9 cellular contexts compared by ENCODE assay signal in the genomic region with DNA sequence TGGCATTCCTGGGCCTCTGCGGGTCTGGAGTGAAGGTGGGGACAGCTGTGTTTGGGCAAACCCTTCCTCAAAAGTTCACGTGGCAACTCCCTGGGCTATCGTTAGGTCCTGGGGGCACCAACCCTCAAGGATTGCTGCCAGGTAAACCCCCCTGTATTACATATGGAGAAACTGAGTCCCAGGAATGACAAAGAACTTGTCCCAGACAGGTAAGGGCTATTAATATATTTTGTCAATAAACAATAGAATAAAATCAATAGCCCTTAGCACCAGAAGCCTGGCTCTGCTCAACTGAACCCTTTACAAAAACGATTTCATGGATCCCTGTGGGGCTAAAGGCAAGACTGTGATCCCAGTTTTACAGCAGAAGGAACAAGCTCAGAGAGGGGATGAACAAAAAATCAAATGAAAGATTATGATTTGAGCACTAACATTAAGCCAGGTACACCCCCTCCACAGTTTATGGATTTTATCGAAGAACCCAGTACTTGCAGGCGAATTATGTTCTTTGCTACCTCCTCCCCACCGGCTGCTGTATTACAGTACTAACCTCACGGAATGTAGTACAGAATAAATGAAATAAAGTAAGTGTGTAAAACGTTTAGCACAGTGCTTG. TPM values are rescaled to one million over a fixed set of nuclear protein-coding genes. Genes with fewer than 3 reads are reported as not detected.
DNase-seq lines count a peak whose midpoint lies in the region; ATAC-seq, FAIRE-seq and TF ChIP-seq lines count a peak whose summit lies in the region.
"Had no signal": no experiment of that assay in that cellular context is flagged by ENCODE, and none has a peak within 500 bp of the region (broad histone marks: within the 10 kb centered on the region; RNA-seq: fewer than 3 reads in every experiment).

No MANE protein-coding gene starts in this region.

- ATAC-seq in thoracic aorta (ENCODE audit: insufficient number of reproducible peaks, low FRiP score, low read depth) = no peak
- ATAC-seq in CD8-positive, alpha-beta T cell = no peak

- peaks cover 9 to 22% of the 10 kb centered on the region in 2 donors for H3K4me1 ChIP-seq in kidney (ENCODE audit: control insufficient read depth in 1 of 2, insufficient read depth in 1 of 2, low read depth in 1 of 2, low read length in 2 of 2)
- H3K4me1 ChIP-seq in thoracic aorta (ENCODE audit: control insufficient read depth in 1 of 2, low read depth in 2 of 2) = peaks cover 2 to 38% of the 10 kb centered on the region in 2 donors
- H3K4me1 ChIP-seq in CD8-positive, alpha-beta T cell (ENCODE audit: insufficient read depth, low read length) = peaks cover 21% of the 10 kb centered on the region

- CTCF ChIA-PET in CD8-positive, alpha-beta T cell (lab: Charles Lee) = interaction anchor here (9.2 to 12.5 kb wide), 2 partner anchors 35 to 50 kb away, joined by 410 to 427 read pairs; no protein-coding TSS in a partner anchor

- FAIRE-seq in kidney (lab: Jason Lieb, UNC) = no peak

- H3K4me3 Mint-ChIP-seq in CD8-positive, alpha-beta T cell = no peak overlapping the region

- H3K4me3 ChIP-seq in kidney (ENCODE audit: low read length in 2 of 2) (peak overlapping the region; percentile 85 to 95), thoracic aorta (peak overlapping the region; percentile 95)
- no peak overlapping the region for H3K4me3 ChIP-seq in CD8-positive, alpha-beta T cell (ENCODE audit: low read depth, low read length)

- H3K36me3 Mint-ChIP-seq in CD8-positive, alpha-beta T cell = peaks cover 3% of the 10 kb centered on the region

- peaks cover 24% of the 10 kb centered on the region for H3K4me1 Mint-ChIP-seq in CD8-positive, alpha-beta T cell (ENCODE audit: low read depth)

- DNase-seq in NCI-H345 (lab: John Stamatoyannopoulos, UW) = peak; percentile 30
- no peak for DNase-seq in NCI-H345 treated with DMSO at 0.1 percent for 48 hours (lab: John Stamatoyannopoulos, UW; ENCODE audit: unreplicated experiment)
- peak; percentile 52 for DNase-seq in amniotic epithelial cell (ENCODE audit: low read depth)
- no peak for DNase-seq in kidney
- DNase-seq in thoracic aorta (ENCODE audit: low spot score) = no peak
- DNase-seq in CD8-positive, alpha-beta T cell = no peak
- DNase-seq in NCI-H1930 (lab: John Stamatoyannopoulos, UW) = no peak
- no peak for DNase-seq in NCI-H2081 treated with DMSO at 0.1 percent for 48 hours (lab: John Stamatoyannopoulos, UW)

- H3K27ac ChIP-seq in kidney (ENCODE audit: low read depth in 2 of 2, low read length in 2 of 2) (peak overlapping the region; percentile 93 to 94), thoracic aorta (peak overlapping the region; percentile 95 to 96)
- no peak overlapping the region for H3K27ac ChIP-seq in CD8-positive, alpha-beta T cell (ENCODE audit: low read depth, low read length)

- intact Hi-C loops in kidney (cut with DNase I) = no loop called here
- intact Hi-C loops in CD8-positive, alpha-beta T cell (cut with DNase I, micrococcal nuclease) = no loop called here

- H3K9me3 ChIP-seq in kidney (ENCODE audit: control insufficient read depth in 1 of 2, low read length in 2 of 2) (no peaks in the 10 kb centered on the region), thoracic aorta (no peaks in the 10 kb centered on the region)
- H3K9me3 ChIP-seq in CD8-positive, alpha-beta T cell (ENCODE audit: low read length) = no peaks in the 10 kb centered on the region

- H3K9me3 Mint-ChIP-seq in CD8-positive, alpha-beta T cell = no peaks in the 10 kb centered on the region

- TF ChIP-seq CTCF in kidney (IDR thresholded peaks at IDR 0.05; ENCODE audit: borderline replicate concordance, extremely low read depth, insufficient read depth) = no peak
- no peak for TF ChIP-seq CTCF in thoracic aorta (IDR thresholded peaks at IDR 0.05)
- TF ChIP-seq CTCF in CD8-positive, alpha-beta T cell (IDR thresholded peaks at IDR 0.05) = no peak

- no peaks in the 10 kb centered on the region for H3K27me3 ChIP-seq in thoracic aorta (replicated peaks; ENCODE audit: insufficient read depth)
- H3K27me3 ChIP-seq in CD8-positive, alpha-beta T cell (ENCODE audit: insufficient read depth, low read length) = peaks cover 5% of the 10 kb centered on the region

- H3K36me3 ChIP-seq in kidney (ENCODE audit: control insufficient read depth in 1 of 2, insufficient read depth in 2 of 2, low read length in 2 of 2) = no peaks in the 10 kb centered on the region
- no peaks in the 10 kb centered on the region for H3K36me3 ChIP-seq in thoracic aorta
- no peaks in the 10 kb centered on the region for H3K36me3 ChIP-seq in CD8-positive, alpha-beta T cell (ENCODE audit: insufficient read depth, low read length)

- peaks cover 43% of the 10 kb centered on the region for H3K27me3 Mint-ChIP-seq in CD8-positive, alpha-beta T cell (ENCODE audit: low read depth)

- no peak overlapping the region for H3K27ac Mint-ChIP-seq in CD8-positive, alpha-beta T cell

- POLR2A ChIA-PET in CD8-positive, alpha-beta T cell (lab: Charles Lee) = interaction anchor here (1.0 kb wide), 1 partner anchor 35 kb away, joined by 3 read pairs; no protein-coding TSS in a partner anchor

- peak overlapping the region; percentile 27 to 96 for H3K9ac ChIP-seq in kidney (ENCODE audit: low read length in 2 of 2)

RNA-seq across cellular contexts. Expression of a gene that starts 2.7 kb away (rescaled TPM):
- total RNA-seq in kidney (189 TPM), thoracic aorta (100 to 1,000 TPM; 310 to 944 TPM)
- polyA plus RNA-seq in kidney (ENCODE audit: insufficient read depth, low read depth, low replicate concordance) = 293 TPM
- 10 to 100 TPM in 1 of 2 experiments, 1 to 10 TPM in 1; 8.1 to 11.0 TPM for total RNA-seq in CD8-positive, alpha-beta T cell

RNA-seq across cellular contexts. Expression of a gene that starts 30.0 kb away (rescaled TPM):
- total RNA-seq in kidney (1.3 TPM), thoracic aorta (1 to 10 TPM in 1 of 2 donors, not detected in 1; 4.9 TPM)
- polyA plus RNA-seq in kidney (ENCODE audit: insufficient read depth, low read depth, low replicate concordance) = 6.9 TPM
- not detected for total RNA-seq in CD8-positive, alpha-beta T cell
- total RNA-seq: activated CD8-positive, alpha-beta memory T cell treated with anti-CD3 and anti-CD28 coated beads for 36 hours had no signal

Comparison
In these comparisons a context has a peak if more than half of its experiments do, and no peak if none do; other contexts are left out.
1. DNase-seq: peak in NCI-H345 (single experiment) and amniotic epithelial cell (single experiment); none in NCI-H345 treated with DMSO at 0.1 percent for 48 hours (single experiment), kidney (single experiment), thoracic aorta (single experiment), CD8-positive, alpha-beta T cell (0 of 7), NCI-H1930 (0 of 2) and NCI-H2081 treated with DMSO at 0.1 percent for 48 hours (single experiment).
2. RNA of a gene that starts 2.7 kb away (total RNA-seq): 310 to 944 TPM in thoracic aorta and 189 TPM in kidney (single experiment); 8.1 to 11.0 TPM in CD8-positive, alpha-beta T cell; every median in the first group is over 10 times any median in the second.